In genomic region chr9:123642291-123643278, GRCh38 we compare ENCODE assay signal across 11 cellular contexts.
A peak's percentile ranks its signal among the peaks of the same experiment; 100 is the strongest.
DNase-seq lines count a peak whose midpoint lies in the region; ATAC-seq, FAIRE-seq and TF ChIP-seq lines count a peak whose summit lies in the region.
"Had no signal": no experiment of that assay in that cellular context is flagged by ENCODE, and none has a peak within 500 bp of the region (broad histone marks: within the 10 kb centered on the region; RNA-seq: fewer than 3 reads in every experiment).

No MANE protein-coding gene starts in this region.

- H2BK120ac ChIP-seq in mesendoderm (ENCODE audit: low read depth, low read length) = no peak overlapping the region

- H2BK15ac ChIP-seq in mesendoderm (replicated peaks; ENCODE audit: low read depth) = no peak overlapping the region

- H3K36me3 ChIP-seq in mesendoderm (ENCODE audit: control insufficient read depth, insufficient read depth, low read length) = no peaks in the 10 kb centered on the region
- peaks cover 0 to 5% (median 0%) of the 10 kb centered on the region in 3 donors for H3K36me3 ChIP-seq in Peyer's patch
- H3K36me3 ChIP-seq: SJSA1 had no signal

- in situ Hi-C loops in astrocyte of the spinal cord (cut with HindIII; ENCODE audit: low sequenced_read_pairs) = no loop called here

- no peaks in the 10 kb centered on the region for H3K27me3 ChIP-seq in mesendoderm (ENCODE audit: insufficient read depth, low read length, poor library complexity)
- no peaks in the 10 kb centered on the region for H3K27me3 ChIP-seq in Peyer's patch
- H3K27me3 ChIP-seq: BLaER1 treated with 17β-estradiol and CSF1 and Interleukin-3, amounts not matched to agents 10 nM and 100 nM; SJSA1 had no signal

- H3K9ac ChIP-seq in mesendoderm (ENCODE audit: low read length) = no peak overlapping the region
- H3K9ac ChIP-seq: BLaER1 treated with 17β-estradiol and CSF1 and Interleukin-3, amounts not matched to agents 10 nM and 100 nM had no signal

- no peak overlapping the region for H3K23ac ChIP-seq in mesendoderm (ENCODE audit: low read length)

- TF ChIP-seq POLR2A in H54 (IDR thresholded peaks at IDR 0.05; ENCODE audit: low read depth, low read length) (no peak), Peyer's patch (IDR thresholded peaks at IDR 0.05) (no peak)

- no peaks in the 10 kb centered on the region for H3K9me3 ChIP-seq in Peyer's patch
- H3K9me3 ChIP-seq: SJSA1 had no signal

- no peaks in the 10 kb centered on the region for H3K79me1 ChIP-seq in mesendoderm (ENCODE audit: low read length)

- WGBS in mesendoderm (ENCODE audit: extremely low coverage, insufficient coverage, low lambda C conversion rate) = no CpG with 5 or more reads among the region's 12 CpGs

- no peak overlapping the region for H2BK5ac ChIP-seq in mesendoderm (ENCODE audit: low read length)

- no peak overlapping the region for H4K5ac ChIP-seq in mesendoderm (ENCODE audit: low read length)

- no peak for DNase-seq in D721Med (ENCODE audit: insufficient read length, low spot score)
- peak; percentile 78 for DNase-seq in NCI-H2107 (lab: John Stamatoyannopoulos, UW)
- peak; percentile 66 for DNase-seq in astrocyte of the spinal cord (ENCODE audit: low read depth, low spot score)
- DNase-seq in mesendoderm = no peak
- no peak for DNase-seq in H54 (ENCODE audit: insufficient read length, low spot score)
- no peak for DNase-seq in Peyer's patch

- H3K4me3 ChIP-seq in astrocyte of the spinal cord (ENCODE audit: low read depth, low read length) (no peak overlapping the region), mesendoderm (ENCODE audit: low read length) (no peak overlapping the region), Peyer's patch (no peak overlapping the region)
- H3K4me3 ChIP-seq: BLaER1 treated with 17β-estradiol and CSF1 and Interleukin-3, amounts not matched to agents 10 nM and 100 nM; SJSA1 had no signal

- H3K27ac ChIP-seq in mesendoderm (ENCODE audit: low read depth, low read length) = peak overlapping the region; percentile 4
- H3K27ac ChIP-seq in Peyer's patch = no peak overlapping the region
- H3K27ac ChIP-seq: BLaER1 treated with 17β-estradiol and CSF1 and Interleukin-3, amounts not matched to agents 10 nM and 100 nM; HL-60; SJSA1 had no signal

- peaks cover 12% of the 10 kb centered on the region for H3K4me1 ChIP-seq in mesendoderm (ENCODE audit: control insufficient read depth, low read depth, low read length)
- H3K4me1 ChIP-seq in Peyer's patch = peaks cover 0 to 17% (median 0%) of the 10 kb centered on the region in 4 donors

- no peak overlapping the region for H4K8ac ChIP-seq in mesendoderm (ENCODE audit: low read depth, low read length)

- H3K79me2 ChIP-seq in mesendoderm (ENCODE audit: control insufficient read depth, insufficient read depth, low read length) = no peaks in the 10 kb centered on the region

- H3K18ac ChIP-seq in mesendoderm (ENCODE audit: low read length) = no peak overlapping the region

- FAIRE-seq in D721Med (lab: Jason Lieb, UNC) = peak; percentile 80
- no peak for FAIRE-seq in H54 (lab: Jason Lieb, UNC)

- no peak for TF ChIP-seq CTCF in D721Med (IDR thresholded peaks at IDR 0.05; ENCODE audit: insufficient read depth, missing control alignments)
- TF ChIP-seq CTCF in astrocyte of the spinal cord (IDR thresholded peaks at IDR 0.05; ENCODE audit: low read depth, low read length) = no peak
- no peak for TF ChIP-seq CTCF in Peyer's patch (IDR thresholded peaks at IDR 0.05)

- H2AK5ac ChIP-seq in mesendoderm (ENCODE audit: low read length) = peak overlapping the region; percentile 11

- H3K56ac ChIP-seq in mesendoderm (ENCODE audit: low read length) = no peak overlapping the region

- H3K4ac ChIP-seq in mesendoderm (ENCODE audit: low read depth, low read length) = no peak overlapping the region

- ATAC-seq in GM21786 (IDR thresholded peaks at IDR 0.05; ENCODE audit: unreplicated experiment) (no peak), HG03378 (IDR thresholded peaks at IDR 0.05; ENCODE audit: unreplicated experiment) (no peak)

- H3K4me2 ChIP-seq in mesendoderm (ENCODE audit: low read length) = no peak overlapping the region
- H3K4me2 ChIP-seq: BLaER1 treated with 17β-estradiol and CSF1 and Interleukin-3, amounts not matched to agents 10 nM and 100 nM had no signal

Comparison
In these comparisons a context has a peak if more than half of its experiments do, and no peak if none do; other contexts are left out.
1. DNase-seq: peak in NCI-H2107 (single experiment) and astrocyte of the spinal cord (single experiment); none in D721Med (single experiment), mesendoderm (single experiment), H54 (single experiment) and Peyer's patch (0 of 3).